16 cellular contexts compared by ENCODE assay signal in genomic region chr7:43914795-43915194, GRCh38. TPM values are rescaled to one million over a fixed set of nuclear protein-coding genes. Genes with fewer than 3 reads are reported as not detected.
DNase-seq lines count a peak whose midpoint lies in the region; FAIRE-seq and TF ChIP-seq lines count a peak whose summit lies in the region.
"Had no signal": no experiment of that assay in that cellular context is flagged by ENCODE, and none has a peak within 500 bp of the region (broad histone marks: within the 10 kb centered on the region; RNA-seq: fewer than 3 reads in every experiment).

No MANE protein-coding gene starts in this region.

- H3K27ac ChIP-seq in H1 (ENCODE audit: low read depth, low read length) (no peak overlapping the region), ovary (no peak overlapping the region), testis (no peak overlapping the region)

- no peak overlapping the region for H4K91ac ChIP-seq in H1 (replicated peaks; ENCODE audit: insufficient read length, low read length)

- H3K14ac ChIP-seq in H1 (ENCODE audit: insufficient read length) = no peak overlapping the region

- no peak overlapping the region for H3K56ac ChIP-seq in H1 (replicated peaks; ENCODE audit: insufficient read length, low read depth, low read length)

- H2BK120ac ChIP-seq in H1 (replicated peaks; ENCODE audit: low read depth, low read length) = no peak overlapping the region

- no peak overlapping the region for H3K9ac ChIP-seq in H1 (replicated peaks in 1 of 4; ENCODE audit: extremely low read depth in 1 of 4, low read depth in 3 of 4, low read length in 3 of 4)

- POLR2A ChIA-PET in H1 (lab: Charles Lee; ENCODE audit: partially characterized antibody) = interaction anchor here (0.7 to 1.9 kb wide), 2 partner anchors 8 to 10 kb away, joined by 4 read pairs; partner anchors contain the start of gene URGCP

- TF ChIP-seq CTCF in H1 (IDR thresholded peaks at IDR 0.05; ENCODE audit: control extremely low read depth in 1 of 3, insufficient read depth in 1 of 3, low read depth in 1 of 3, low read length in 3 of 3) = no peak
- TF ChIP-seq CTCF in ovary (IDR thresholded peaks at IDR 0.05) = no peak
- no peak for TF ChIP-seq CTCF in testis (IDR thresholded peaks at IDR 0.05)

- H3K4me2 ChIP-seq in H1 (ENCODE audit: insufficient read depth in 1 of 2, low read depth in 2 of 2, low read length in 2 of 2) = no peak overlapping the region
- H3K4me2 ChIP-seq: GM23338 had no signal

- H3K18ac ChIP-seq in H1 (ENCODE audit: extremely low read depth, low read length) = no peak overlapping the region

- no peak overlapping the region for H4K5ac ChIP-seq in H1 (ENCODE audit: insufficient read length, low read depth, low read length)

- no peak overlapping the region for H3K4ac ChIP-seq in H1 (replicated peaks; ENCODE audit: insufficient read length, low read depth, low read length)

- H3K4me1 ChIP-seq in H1 (replicated peaks in 1 of 4; ENCODE audit: control insufficient read depth in 3 of 4, insufficient read depth in 4 of 4, low read length in 3 of 4) (peaks cover 0 to 5% (median 2%) of the 10 kb centered on the region in 4 experiments; a peak in 2 of 7 replicates), ovary (ENCODE audit: insufficient read depth) (no peaks in the 10 kb centered on the region), testis (no peaks in the 10 kb centered on the region)
- H3K4me1 ChIP-seq: Caco-2 had no signal

- DNase-seq in SK-MEL-5 (ENCODE audit: low read depth, low spot score) (peak; percentile 52), H1 (ENCODE audit: low read depth in 1 of 2, low spot score in 2 of 2) (no peak), mesenteric fat pad (ENCODE audit: low spot score) (peak; percentile 14), ovary (no peak), COLO668 (lab: John Stamatoyannopoulos, UW; ENCODE audit: unreplicated experiment) (no peak), testis (no peak)
- DNase-seq: C1 segment of cervical spinal cord; Caco-2; CD4-positive, alpha-beta memory T cell; DMS153; DND-41; HCEC 1CT had no signal

- intact Hi-C loops in ovary (cut with DNase I) = no loop called here
- intact Hi-C loops in testis (cut with DNase I; ENCODE audit: low total_unique reads) = no loop called here

- H3K36me3 ChIP-seq in H1 (ENCODE audit: control insufficient read depth in 2 of 4, insufficient read depth in 4 of 4, low read length in 3 of 4) = no peaks in the 10 kb centered on the region
- H3K36me3 ChIP-seq in ovary = no peaks in the 10 kb centered on the region
- no peaks in the 10 kb centered on the region for H3K36me3 ChIP-seq in testis (ENCODE audit: low read depth, missing control alignments)

- 68% methylated on average over 5 of the region's 5 CpGs; no CpG with 5 or more reads in 1 of the 2 experiments for WGBS in H1 (ENCODE audit: extremely low coverage in 1 of 2, insufficient coverage in 1 of 2, insufficient read length in 1 of 2, insufficient replicate concordance in 2 of 2, low coverage in 1 of 2, low lambda C conversion rate in 2 of 2, missing lambda C conversion rate in 1 of 2), 2 experiments
- 89 to 91% (median 89%) methylated on average over 5 of the region's 5 CpGs for WGBS in ovary, 3 donors
- WGBS in testis, 2 donors = 83 to 90% methylated on average over 5 of the region's 5 CpGs

- TF ChIP-seq POLR2A in H1 (IDR thresholded peaks at IDR 0.05; ENCODE audit: control extremely low read depth in 1 of 2, low read depth in 2 of 2, low read length in 2 of 2) (no peak), ovary (IDR thresholded peaks at IDR 0.05) (no peak), testis (IDR thresholded peaks at IDR 0.05) (no peak)

- no peak overlapping the region for H2AFZ ChIP-seq in H1 (ENCODE audit: low read length)
- H2AFZ ChIP-seq: GM23338 had no signal

- H4K8ac ChIP-seq in H1 (ENCODE audit: extremely low read depth, insufficient read depth, low read length) = no peak overlapping the region

- CTCF ChIA-PET in H1 (lab: Charles Lee; ENCODE audit: partially characterized antibody) = interaction anchor here (0.9 to 2.1 kb wide), 3 partner anchors 10 to 75 kb away, joined by 3 to 4 read pairs (median 4); no protein-coding TSS in a partner anchor

- H3K9me3 ChIP-seq in H1 (ENCODE audit: insufficient read depth in 2 of 2, low read depth in 1 of 2, low read length in 1 of 2) (peaks cover 0 to 9% of the 10 kb centered on the region in 2 experiments; a peak in 2 of 4 replicates), ovary (no peaks in the 10 kb centered on the region), testis (no peaks in the 10 kb centered on the region)
- H3K9me3 ChIP-seq: Caco-2 had no signal

- in situ Hi-C loops in SK-MEL-5 (cut with HindIII; ENCODE audit: low pct_unique_long_range_greater_than_20kb, low sequenced_read_pairs) = no loop called here

- H2BK20ac ChIP-seq in H1 (ENCODE audit: low read length) = no peak overlapping the region

- no peaks in the 10 kb centered on the region for H4K20me1 ChIP-seq in H1 (replicated peaks in 1 of 2; ENCODE audit: control insufficient read depth in 1 of 2, insufficient read depth in 2 of 2, low read length in 2 of 2)

- no peak overlapping the region for H2BK15ac ChIP-seq in H1 (ENCODE audit: low read length)

- no peaks in the 10 kb centered on the region; the same call in 1 of the 2 replicates for H3K79me1 ChIP-seq in H1 (ENCODE audit: low read depth, low read length)

- H2BK12ac ChIP-seq in H1 (ENCODE audit: low read depth, low read length) = no peak overlapping the region

- no peaks in the 10 kb centered on the region for H3K23me2 ChIP-seq in H1 (ENCODE audit: low read depth, low read length)

- H3K4me3 ChIP-seq in H1 (ENCODE audit: extremely low read depth in 1 of 4, insufficient read depth in 2 of 4, low read depth in 3 of 4, low read length in 4 of 4) (no peak overlapping the region), ovary (no peak overlapping the region), testis (no peak overlapping the region)
- H3K4me3 ChIP-seq: GM23338 had no signal

- no peak overlapping the region for H3K23ac ChIP-seq in H1 (ENCODE audit: insufficient read length)

- no peaks in the 10 kb centered on the region for H3K27me3 ChIP-seq in H1 (replicated peaks in 1 of 4; ENCODE audit: control insufficient read depth in 3 of 4, extremely low read depth in 1 of 4, insufficient read depth in 3 of 4, low read length in 3 of 4)
- H3K27me3 ChIP-seq in ovary = no peaks in the 10 kb centered on the region
- no peaks in the 10 kb centered on the region for H3K27me3 ChIP-seq in testis

- H3K79me2 ChIP-seq in H1 (ENCODE audit: control insufficient read depth in 1 of 2, insufficient read depth in 2 of 2, low read length in 2 of 2) = no peaks in the 10 kb centered on the region

- TF ChIP-seq EP300 in H1 (IDR thresholded peaks at IDR 0.05; ENCODE audit: borderline replicate concordance in 1 of 2, low read depth in 2 of 2, low read length in 2 of 2) = no peak
- no peak for TF ChIP-seq EP300 in ovary (IDR thresholded peaks at IDR 0.05)

- H2BK5ac ChIP-seq in H1 (ENCODE audit: low read depth, low read length) = no peak overlapping the region

- peak; percentile 48 for FAIRE-seq in H1 (lab: Jason Lieb, UNC)
- FAIRE-seq: G401.6, GM12892, H54 had no signal

- no peak overlapping the region for H2AK5ac ChIP-seq in H1 (ENCODE audit: low read depth, low read length)

- no peak for TF ChIP-seq RAD21 in H1 (IDR thresholded peaks at IDR 0.05 in 1 of 2, conservative IDR thresholded peaks at IDR 0.05 in 1 of 2; ENCODE audit: low read depth in 2 of 2, low read length in 2 of 2)

RNA-seq across cellular contexts. Expression of gene URGCP, which starts 8.4 kb away (rescaled TPM):
- 39.3 and 44.3 TPM in 2 replicates for total RNA-seq in SK-MEL-5 (2014; rRNA removed; shearing (Covaris generic))
- polyA plus RNA-seq in SK-MEL-5 (2015; cell fraction: cytosol; rRNA removed) = 32.3 and 39.6 TPM in 2 replicates
- 38.1 and 45.7 TPM in 2 replicates for polyA plus RNA-seq in SK-MEL-5 (2015; cell fraction: nucleus; rRNA removed)
- 18.2 and 18.7 TPM in 2 replicates for total RNA-seq in H1 (2021; fragmentation: NEBNext Ultra II Directional; extraction: Animal tissue kit (Norgen Biotek cat#: 25700))
- 9.0 and 10.7 TPM in 2 replicates for polyA plus RNA-seq in H1 (2011; rRNA removed)
- polyA plus RNA-seq in H1 (2011; cell fraction: cytosol; rRNA removed) = 9.4 TPM
- polyA plus RNA-seq in H1 (2011; cell fraction: nucleus; rRNA removed) = 16.0 TPM
- polyA plus RNA-seq in H1 (2012, experiment 1 of 2) = 14.3 to 15.5 TPM (median 15.1 TPM) in 4 replicates
- polyA plus RNA-seq in H1 (2012, experiment 2 of 2) = 9.6 TPM
- polyA plus RNA-seq in H1 (2013, experiment 1 of 2) = 11.5 TPM
- polyA plus RNA-seq in H1 (2013, experiment 2 of 2) = 9.7 TPM
- 16.8 and 18.2 TPM in 2 replicates for polyA minus RNA-seq in H1 (2011; rRNA and poly(A)+ RNA removed)
- 10.1 TPM for polyA minus RNA-seq in H1 (2011; cell fraction: cytosol; rRNA and poly(A)+ RNA removed)
- polyA minus RNA-seq in H1 (2011; cell fraction: nucleus; rRNA and poly(A)+ RNA removed) = 7.2 TPM
- 44.3 TPM for total RNA-seq in mesenteric fat pad
- 10 to 100 TPM; 20.9 to 41.0 (median 38.8) TPM for total RNA-seq in ovary
- polyA plus RNA-seq in ovary = 10 to 100 TPM; 19.3 to 55.1 TPM
- 10 to 100 TPM; 24.9 to 33.0 TPM for total RNA-seq in testis
- polyA plus RNA-seq in testis (ENCODE audit: insufficient read depth, low read depth, low replicate concordance) = 20.1 TPM

RNA-seq across cellular contexts. Expression of gene UBE2D4, which starts 11.4 kb away (rescaled TPM):
- total RNA-seq in SK-MEL-5 (2014; rRNA removed; shearing (Covaris generic)) = 25.7 and 27.7 TPM in 2 replicates
- 21.9 and 24.6 TPM in 2 replicates for polyA plus RNA-seq in SK-MEL-5 (2015; cell fraction: cytosol; rRNA removed)
- 6.4 and 14.2 TPM in 2 replicates for polyA plus RNA-seq in SK-MEL-5 (2015; cell fraction: nucleus; rRNA removed)
- 3.4 and 5.2 TPM in 2 replicates for total RNA-seq in H1 (2021; fragmentation: NEBNext Ultra II Directional; extraction: Animal tissue kit (Norgen Biotek cat#: 25700))
- polyA plus RNA-seq in H1 (2011; rRNA removed) (8.8 and 9.4 TPM in 2 replicates), ovary (10 to 100 TPM in 1 of 2 donors, 1 to 10 TPM in 1; 9.9 to 32.1 TPM), testis (ENCODE audit: insufficient read depth, low read depth, low replicate concordance) (18.6 TPM)
- 6.0 TPM for polyA plus RNA-seq in H1 (2011; cell fraction: cytosol; rRNA removed)
- 7.2 TPM for polyA plus RNA-seq in H1 (2011; cell fraction: nucleus; rRNA removed)
- 2.9 to 5.4 TPM (median 3.9 TPM) in 4 replicates for polyA plus RNA-seq in H1 (2012, experiment 1 of 2)
- polyA plus RNA-seq in H1 (2012, experiment 2 of 2) = 2.9 TPM
- 3.8 TPM for polyA plus RNA-seq in H1 (2013, experiment 1 of 2)
- 3.4 TPM for polyA plus RNA-seq in H1 (2013, experiment 2 of 2)
- polyA minus RNA-seq in H1 (2011; rRNA and poly(A)+ RNA removed) = 9.8 and 14.7 TPM in 2 replicates
- polyA minus RNA-seq in H1 (2011; cell fraction: cytosol; rRNA and poly(A)+ RNA removed) = 2.8 TPM
- polyA minus RNA-seq in H1 (2011; cell fraction: nucleus; rRNA and poly(A)+ RNA removed) = 4.4 TPM
- total RNA-seq in mesenteric fat pad (25.1 TPM), ovary (10 to 100 TPM in 6 of 7 donors, 1 to 10 TPM in 1; 9.1 to 24.8 (median 19.1) TPM), testis (10 to 100 TPM; 15.8 to 18.3 TPM)

RNA-seq across cellular contexts. Expression of gene MRPS24, which starts 45.5 kb away (rescaled TPM):
- 137 and 144 TPM in 2 replicates for total RNA-seq in SK-MEL-5 (2014; rRNA removed; shearing (Covaris generic))
- 174 and 287 TPM in 2 replicates for polyA plus RNA-seq in SK-MEL-5 (2015; cell fraction: cytosol; rRNA removed)
- 15.9 and 43.6 TPM in 2 replicates for polyA plus RNA-seq in SK-MEL-5 (2015; cell fraction: nucleus; rRNA removed)
- total RNA-seq in H1 (2021; fragmentation: NEBNext Ultra II Directional; extraction: Animal tissue kit (Norgen Biotek cat#: 25700)) = 132 and 133 TPM in 2 replicates
- polyA plus RNA-seq in H1 (2011; rRNA removed) (347 and 410 TPM in 2 replicates), ovary (100 to 1,000 TPM; 104 to 124 TPM), testis (ENCODE audit: insufficient read depth, low read depth, low replicate concordance) (115 TPM)
- polyA plus RNA-seq in H1 (2011; cell fraction: cytosol; rRNA removed) = 302 TPM
- polyA plus RNA-seq in H1 (2011; cell fraction: nucleus; rRNA removed) = 205 TPM
- 187 to 195 TPM (median 188 TPM) in 4 replicates for polyA plus RNA-seq in H1 (2012, experiment 1 of 2)
- polyA plus RNA-seq in H1 (2012, experiment 2 of 2) = 311 TPM
- polyA plus RNA-seq in H1 (2013, experiment 1 of 2) = 179 TPM
- 187 TPM for polyA plus RNA-seq in H1 (2013, experiment 2 of 2)
- 62.7 and 63.9 TPM in 2 replicates for polyA minus RNA-seq in H1 (2011; rRNA and poly(A)+ RNA removed)
- polyA minus RNA-seq in H1 (2011; cell fraction: cytosol; rRNA and poly(A)+ RNA removed) = 93.6 TPM
- 68.7 TPM for polyA minus RNA-seq in H1 (2011; cell fraction: nucleus; rRNA and poly(A)+ RNA removed)
- total RNA-seq in mesenteric fat pad (78.5 TPM), ovary (100 to 1,000 TPM in 1 of 7 donors, 10 to 100 TPM in 6; 73.0 to 111 (median 90.9) TPM), testis (10 to 100 TPM; 71.1 to 80.8 TPM)

Comparison
In these comparisons a context has a peak if more than half of its experiments do, and no peak if none do; other contexts are left out.
1. DNase-seq: peak in SK-MEL-5 (single experiment) and mesenteric fat pad (single experiment); none in H1 (0 of 2), ovary (0 of 5), COLO668 (single experiment) and testis (single experiment).